Comparison of ENCODE assay signal across 1 cellular context in the genomic region with DNA sequence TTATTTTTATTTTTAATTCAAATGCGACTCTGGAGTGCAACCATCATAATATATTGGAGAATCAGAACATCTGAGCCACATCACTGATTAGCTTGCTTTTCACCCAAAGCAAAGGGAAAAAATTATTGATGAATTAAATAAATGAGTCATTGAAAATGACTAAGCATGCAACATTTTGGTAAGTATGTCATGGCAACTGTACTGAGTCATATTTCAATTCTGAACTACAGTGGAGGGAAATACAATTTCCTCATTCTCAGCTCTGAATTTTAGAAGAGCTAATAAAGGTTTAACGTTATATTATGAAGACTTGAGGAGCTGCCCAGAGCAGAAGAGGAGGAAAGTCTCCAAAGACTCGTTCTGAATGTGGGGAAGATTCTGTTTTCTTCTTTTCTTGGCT.
TF ChIP-seq lines count a peak whose summit lies in the region.

No MANE protein-coding gene starts in this region.

TF ChIP-seq in HepG2, 621 proteins besides CTCF, POLR2A, EP300 and RAD21 (continued from another document):
- TF ChIP-seq, protein P1, sequence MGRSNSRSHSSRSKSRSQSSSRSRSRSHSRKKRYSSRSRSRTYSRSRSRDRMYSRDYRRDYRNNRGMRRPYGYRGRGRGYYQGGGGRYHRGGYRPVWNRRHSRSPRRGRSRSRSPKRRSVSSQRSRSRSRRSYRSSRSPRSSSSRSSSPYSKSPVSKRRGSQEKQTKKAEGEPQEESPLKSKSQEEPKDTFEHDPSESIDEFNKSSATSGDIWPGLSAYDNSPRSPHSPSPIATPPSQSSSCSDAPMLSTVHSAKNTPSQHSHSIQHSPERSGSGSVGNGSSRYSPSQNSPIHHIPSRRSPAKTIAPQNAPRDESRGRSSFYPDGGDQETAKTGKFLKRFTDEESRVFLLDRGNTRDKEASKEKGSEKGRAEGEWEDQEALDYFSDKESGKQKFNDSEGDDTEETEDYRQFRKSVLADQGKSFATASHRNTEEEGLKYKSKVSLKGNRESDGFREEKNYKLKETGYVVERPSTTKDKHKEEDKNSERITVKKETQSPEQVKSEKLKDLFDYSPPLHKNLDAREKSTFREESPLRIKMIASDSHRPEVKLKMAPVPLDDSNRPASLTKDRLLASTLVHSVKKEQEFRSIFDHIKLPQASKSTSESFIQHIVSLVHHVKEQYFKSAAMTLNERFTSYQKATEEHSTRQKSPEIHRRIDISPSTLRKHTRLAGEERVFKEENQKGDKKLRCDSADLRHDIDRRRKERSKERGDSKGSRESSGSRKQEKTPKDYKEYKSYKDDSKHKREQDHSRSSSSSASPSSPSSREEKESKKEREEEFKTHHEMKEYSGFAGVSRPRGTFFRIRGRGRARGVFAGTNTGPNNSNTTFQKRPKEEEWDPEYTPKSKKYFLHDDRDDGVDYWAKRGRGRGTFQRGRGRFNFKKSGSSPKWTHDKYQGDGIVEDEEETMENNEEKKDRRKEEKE (IDR thresholded peaks at IDR 0.05) = no peak
- no peak for TF ChIP-seq ARNT2 (CRISPR knock-in tag; IDR thresholded peaks at IDR 0.05; ENCODE audit: low read depth)
- no peak for TF ChIP-seq IKZF1 (IDR thresholded peaks at IDR 0.05)
- no peak for TF ChIP-seq CEBPG (CRISPR knock-in tag; IDR thresholded peaks at IDR 0.05)
- no peak for TF ChIP-seq KDM4B (CRISPR knock-in tag; IDR thresholded peaks at IDR 0.05)
- TF ChIP-seq MAFG (CRISPR knock-in tag; IDR thresholded peaks at IDR 0.05) = no peak
- TF ChIP-seq ZNF75D (CRISPR knock-in tag; IDR thresholded peaks at IDR 0.05; ENCODE audit: borderline replicate concordance) = no peak
